ENCODE assay signal across 12 cellular contexts in genomic region chr10:80289451-80290287, GRCh38. TPM values are rescaled to one million over a fixed set of nuclear protein-coding genes. Genes with fewer than 3 reads are reported as not detected.
DNase-seq lines count a peak whose midpoint lies in the region; ATAC-seq, FAIRE-seq and TF ChIP-seq lines count a peak whose summit lies in the region.
"Had no signal": no experiment of that assay in that cellular context is flagged by ENCODE, and none has a peak within 500 bp of the region (broad histone marks: within the 10 kb centered on the region; RNA-seq: fewer than 3 reads in every experiment).

MAT1A (minus strand) TSS chr10:80289658; CDS start chr10:80289423, 235 bp downstream.

- no peaks in the 10 kb centered on the region for H3K23me2 ChIP-seq in H1 (ENCODE audit: low read depth, low read length)

- 27% methylated on average over 7 of the region's 9 CpGs; no CpG with 5 or more reads in 1 of the 2 experiments for WGBS in H1 (ENCODE audit: extremely low coverage in 1 of 2, insufficient coverage in 1 of 2, insufficient read length in 1 of 2, insufficient replicate concordance in 2 of 2, low coverage in 1 of 2, low lambda C conversion rate in 2 of 2, missing lambda C conversion rate in 1 of 2), 2 experiments

- H3K36me3 ChIP-seq in ES-I3 (ENCODE audit: insufficient read depth, low read length) (no peaks in the 10 kb centered on the region), H1 (ENCODE audit: control insufficient read depth in 2 of 4, insufficient read depth in 4 of 4, low read length in 3 of 4) (no peaks in the 10 kb centered on the region), neural progenitor cell (no peaks in the 10 kb centered on the region)
- H3K36me3 ChIP-seq: upper lobe of left lung had no signal

- no peak within 1 kb of the TSS for H3K23ac ChIP-seq in H1 (ENCODE audit: insufficient read length)

- H2AFZ ChIP-seq in H1 (ENCODE audit: low read length): peak within 1 kb of the TSS; percentile 100
- H2AFZ ChIP-seq in neural progenitor cell (replicated peaks): peak within 1 kb of the TSS; percentile 70

- CTCF ChIA-PET in H1 (lab: Charles Lee; ENCODE audit: partially characterized antibody): interaction anchor here (1.1 to 3.2 kb wide), 5 partner anchors 10 to 73 kb away, joined by 3 to 13 read pairs (median 3); no protein-coding TSS in a partner anchor

- no peak within 1 kb of the TSS for H2BK5ac ChIP-seq in H1 (ENCODE audit: low read depth, low read length)

- H3K9me3 Mint-ChIP-seq in neural progenitor cell: peaks cover 2% of the 10 kb centered on the region
- H3K9me3 Mint-ChIP-seq in mesothelial cell of epicardium: no peaks in the 10 kb centered on the region
- H3K9me3 Mint-ChIP-seq: memory B cell had no signal

- POLR2A ChIA-PET in H1 (lab: Charles Lee; ENCODE audit: partially characterized antibody): interaction anchor here (1.1 to 1.9 kb wide), 2 partner anchors 10 to 16 kb away, joined by 4 read pairs; no protein-coding TSS in a partner anchor

- DNase-seq in NCI-H2029 (lab: John Stamatoyannopoulos, UW): peak; percentile 32
- DNase-seq in H1 (ENCODE audit: low read depth in 1 of 2, low spot score in 2 of 2): peak in 1 of 2 experiments; percentile 13
- no peak for DNase-seq in neural progenitor cell (ENCODE audit: low spot score)
- no peak for DNase-seq in mesothelial cell of epicardium (ENCODE audit: low spot score in 2 of 2, unreplicated experiment in 2 of 2)
- no peak for DNase-seq in Ammon's horn (ENCODE audit: low spot score)
- DNase-seq in stimulated activated naive CD4-positive, alpha-beta T cell treated with Interleukin-2 at 50 U/mL for 16 hours (lab: John Stamatoyannopoulos, UW): no peak

- TF ChIP-seq EP300 in H1 (IDR thresholded peaks at IDR 0.05; ENCODE audit: borderline replicate concordance in 1 of 2, low read depth in 2 of 2, low read length in 2 of 2): 0 out of 3 replicates have a peak, but pooled peaks of 1 of the 2 experiments have one; percentile 72

- H2AK5ac ChIP-seq in H1 (ENCODE audit: low read depth, low read length): no peak within 1 kb of the TSS

- no peak within 1 kb of the TSS for H4K91ac ChIP-seq in H1 (replicated peaks; ENCODE audit: insufficient read length, low read length)

- H3K4me3 ChIP-seq in H1 (ENCODE audit: extremely low read depth in 1 of 4, insufficient read depth in 2 of 4, low read depth in 3 of 4, low read length in 4 of 4): peak within 1 kb of the TSS in 1 of 4 experiments; percentile 28; a peak in 2 of 8 replicates
- H3K4me3 ChIP-seq in neural progenitor cell: no peak within 1 kb of the TSS
- H3K4me3 ChIP-seq: SK-N-MC, upper lobe of left lung had no signal

- H2BK12ac ChIP-seq in H1 (ENCODE audit: low read depth, low read length): no peak within 1 kb of the TSS

- TF ChIP-seq POLR2A in H1 (IDR thresholded peaks at IDR 0.05; ENCODE audit: control extremely low read depth in 1 of 2, low read depth in 2 of 2, low read length in 2 of 2): no peak

- H3K4me3 Mint-ChIP-seq in neural progenitor cell (no peak within 1 kb of the TSS), mesothelial cell of epicardium (no peak within 1 kb of the TSS)
- H3K4me3 Mint-ChIP-seq: memory B cell had no signal

- H3K56ac ChIP-seq in H1 (replicated peaks; ENCODE audit: insufficient read length, low read depth, low read length): no peak within 1 kb of the TSS

- H3K79me1 ChIP-seq in H1 (ENCODE audit: low read depth, low read length): no peaks in the 10 kb centered on the region

- H3K9me3 ChIP-seq in ES-I3 (ENCODE audit: control insufficient read depth, insufficient read depth, low read length) (no peaks in the 10 kb centered on the region), H1 (ENCODE audit: insufficient read depth in 2 of 2, low read depth in 1 of 2, low read length in 1 of 2) (no peaks in the 10 kb centered on the region), neural progenitor cell (ENCODE audit: low read depth) (no peaks in the 10 kb centered on the region)
- H3K9me3 ChIP-seq: upper lobe of left lung had no signal

- H2BK120ac ChIP-seq in H1 (replicated peaks; ENCODE audit: low read depth, low read length): peak within 1 kb of the TSS; percentile 48

- H3K27ac ChIP-seq in H1 (ENCODE audit: low read depth, low read length) (no peak within 1 kb of the TSS), neural progenitor cell (no peak within 1 kb of the TSS)
- H3K27ac ChIP-seq: HL-60, SK-N-MC, upper lobe of left lung had no signal

- H2BK20ac ChIP-seq in H1 (ENCODE audit: low read length): no peak within 1 kb of the TSS

- H4K20me1 ChIP-seq in H1 (replicated peaks in 1 of 2; ENCODE audit: control insufficient read depth in 1 of 2, insufficient read depth in 2 of 2, low read length in 2 of 2) (no peaks in the 10 kb centered on the region), neural progenitor cell (ENCODE audit: low read depth) (no peaks in the 10 kb centered on the region)

- H4K5ac ChIP-seq in H1 (ENCODE audit: insufficient read length, low read depth, low read length): peak within 1 kb of the TSS; percentile 37

- peak within 1 kb of the TSS; percentile 28; the same call in 1 of the 2 replicates for H3K18ac ChIP-seq in H1 (ENCODE audit: extremely low read depth, low read length)

- H3K27ac Mint-ChIP-seq in neural progenitor cell (no peak within 1 kb of the TSS), mesothelial cell of epicardium (no peak within 1 kb of the TSS)
- H3K27ac Mint-ChIP-seq: memory B cell had no signal

- ATAC-seq in GM21619 (IDR thresholded peaks at IDR 0.05; ENCODE audit: unreplicated experiment): no peak

- H3K9ac ChIP-seq in ES-I3 (ENCODE audit: low read depth, low read length) (peak within 1 kb of the TSS; percentile 13; the same call in 1 of the 2 replicates), H1 (replicated peaks in 1 of 4; ENCODE audit: extremely low read depth in 1 of 4, low read depth in 3 of 4, low read length in 3 of 4) (no peak within 1 kb of the TSS), neural progenitor cell (no peak within 1 kb of the TSS)

- peak in 1 of 2 experiments; percentile 25; a peak in 1 of 4 replicates for TF ChIP-seq RAD21 in H1 (IDR thresholded peaks at IDR 0.05 in 1 of 2, conservative IDR thresholded peaks at IDR 0.05 in 1 of 2; ENCODE audit: low read depth in 2 of 2, low read length in 2 of 2)

- H3K27me3 Mint-ChIP-seq in neural progenitor cell (ENCODE audit: insufficient read depth, low read depth) (peaks cover 3% of the 10 kb centered on the region), mesothelial cell of epicardium (ENCODE audit: low read depth) (peaks cover 45% of the 10 kb centered on the region)

- no peaks in the 10 kb centered on the region for H3K36me3 Mint-ChIP-seq in neural progenitor cell
- H3K36me3 Mint-ChIP-seq in mesothelial cell of epicardium: no peaks in the 10 kb centered on the region
- H3K36me3 Mint-ChIP-seq: memory B cell had no signal

- peak in 2 of 3 experiments; percentile 49 to 54; a peak in 3 of 4 replicates for TF ChIP-seq CTCF in H1 (IDR thresholded peaks at IDR 0.05; ENCODE audit: control extremely low read depth in 1 of 3, insufficient read depth in 1 of 3, low read depth in 1 of 3, low read length in 3 of 3)
- no peak for TF ChIP-seq CTCF in neural progenitor cell (IDR thresholded peaks at IDR 0.05)
- TF ChIP-seq CTCF in mesothelial cell of epicardium (IDR thresholded peaks at IDR 0.05; ENCODE audit: unreplicated experiment): no peak

- peak; percentile 85 for FAIRE-seq in H1 (lab: Jason Lieb, UNC)

- H3K4me2 ChIP-seq in H1 (ENCODE audit: insufficient read depth in 1 of 2, low read depth in 2 of 2, low read length in 2 of 2) (peak within 1 kb of the TSS; percentile 38 to 54; a peak in 3 of 4 replicates), neural progenitor cell (no peak within 1 kb of the TSS)

- H4K8ac ChIP-seq in H1 (ENCODE audit: extremely low read depth, insufficient read depth, low read length): no peak within 1 kb of the TSS

- H3K79me2 ChIP-seq in H1 (ENCODE audit: control insufficient read depth in 1 of 2, insufficient read depth in 2 of 2, low read length in 2 of 2) (no peaks in the 10 kb centered on the region), neural progenitor cell (ENCODE audit: low read depth) (no peaks in the 10 kb centered on the region)

- no peak within 1 kb of the TSS for H2BK15ac ChIP-seq in H1 (ENCODE audit: low read length)

- H3K27me3 ChIP-seq in H1 (replicated peaks in 1 of 4; ENCODE audit: control insufficient read depth in 3 of 4, extremely low read depth in 1 of 4, insufficient read depth in 3 of 4, low read length in 3 of 4) (no peaks in the 10 kb centered on the region), neural progenitor cell (no peaks in the 10 kb centered on the region)
- H3K27me3 ChIP-seq: upper lobe of left lung had no signal

- no peaks in the 10 kb centered on the region for H3F3A ChIP-seq in neural progenitor cell (ENCODE audit: low read depth)

- H3K4me1 ChIP-seq in ES-I3 (ENCODE audit: insufficient read depth, low read length): no peaks in the 10 kb centered on the region
- peaks cover 0 to 9% (median 2%) of the 10 kb centered on the region in 4 experiments; a peak in 3 of 7 replicates for H3K4me1 ChIP-seq in H1 (replicated peaks in 1 of 4; ENCODE audit: control insufficient read depth in 3 of 4, insufficient read depth in 4 of 4, low read length in 3 of 4)
- H3K4me1 ChIP-seq in neural progenitor cell: no peaks in the 10 kb centered on the region
- H3K4me1 ChIP-seq: upper lobe of left lung had no signal

- H3K14ac ChIP-seq in H1 (ENCODE audit: insufficient read length): no peak within 1 kb of the TSS

- no peak within 1 kb of the TSS for H3K4ac ChIP-seq in H1 (replicated peaks; ENCODE audit: insufficient read length, low read depth, low read length)

- peaks cover 7% of the 10 kb centered on the region for H3K4me1 Mint-ChIP-seq in neural progenitor cell
- H3K4me1 Mint-ChIP-seq in mesothelial cell of epicardium: peaks cover 4% of the 10 kb centered on the region
- H3K4me1 Mint-ChIP-seq: memory B cell had no signal

TF ChIP-seq in H1, 55 proteins besides CTCF, POLR2A, EP300 and RAD21 (continues in another document):
- TF ChIP-seq BCL11A (IDR thresholded peaks at IDR 0.05; ENCODE audit: low read depth in 2 of 2, low read length in 2 of 2): no peak

RNA-seq across cellular contexts. Expression of gene MAT1A, which starts in this region (rescaled TPM):
- total RNA-seq in H1 (2021; fragmentation: NEBNext Ultra II Directional; extraction: Animal tissue kit (Norgen Biotek cat#: 25700)): 2.9 and 4.1 TPM in 2 replicates
- polyA plus RNA-seq in H1 (2011; rRNA removed): 4.4 and 6.4 TPM in 2 replicates
- polyA plus RNA-seq in H1 (2011; cell fraction: cytosol; rRNA removed): 6.7 TPM
- 8.5 TPM for polyA plus RNA-seq in H1 (2011; cell fraction: nucleus; rRNA removed)
- polyA plus RNA-seq in H1 (2012, experiment 1 of 2): 2.8 to 7.4 TPM (median 4.6 TPM) in 4 replicates
- 2.4 TPM for polyA plus RNA-seq in H1 (2012, experiment 2 of 2)
- 1.5 TPM for polyA plus RNA-seq in H1 (2013, experiment 1 of 2)
- polyA plus RNA-seq in H1 (2013, experiment 2 of 2): 1.3 TPM
- polyA minus RNA-seq in H1 (2011; rRNA and poly(A)+ RNA removed): 4.6 and 6.7 TPM in 2 replicates
- 3.4 TPM for polyA minus RNA-seq in H1 (2011; cell fraction: cytosol; rRNA and poly(A)+ RNA removed)
- polyA minus RNA-seq in H1 (2011; cell fraction: nucleus; rRNA and poly(A)+ RNA removed): 1.5 TPM
- total RNA-seq in neural progenitor cell (ENCODE audit: low replicate concordance) (0.19 TPM in 1 of 2 replicates, not detected in the other), mesothelial cell of epicardium (0.09 to 0.22 TPM (median 0.18 TPM) in 3 replicates)

Comparison
In these comparisons a context has a peak if more than half of its experiments do, and no peak if none do; other contexts are left out.
1. CTCF ChIP-seq: peak in H1 (2 of 3); none in neural progenitor cell (single experiment) and mesothelial cell of epicardium (single experiment).